32 cellular contexts compared by ENCODE assay signal in the genomic region with DNA sequence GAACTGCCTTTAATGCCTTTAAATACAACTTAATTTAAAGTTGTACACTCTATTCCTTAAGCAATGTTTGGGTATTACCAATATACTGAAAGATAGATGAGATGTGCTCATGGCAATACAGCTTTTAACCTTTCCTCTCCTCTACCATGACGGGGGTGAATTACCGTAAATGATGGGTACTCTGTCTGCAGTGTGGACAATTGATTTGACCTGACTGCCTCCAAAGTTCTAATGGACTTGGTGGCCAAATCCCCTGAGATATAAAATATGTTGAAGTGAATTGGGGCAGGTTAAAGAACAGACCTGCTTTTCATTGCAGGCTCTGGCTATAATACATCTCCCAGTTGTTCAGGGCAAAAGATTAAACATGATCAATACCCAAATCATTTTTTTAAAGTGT.
DNase-seq lines count a peak whose midpoint lies in the region; ATAC-seq, FAIRE-seq and TF ChIP-seq lines count a peak whose summit lies in the region.
"Had no signal": no experiment of that assay in that cellular context is flagged by ENCODE, and none has a peak within 500 bp of the region (broad histone marks: within the 10 kb centered on the region; RNA-seq: fewer than 3 reads in every experiment).

No MANE protein-coding gene starts in this region.

- H3K9me3 ChIP-seq in liver (ENCODE audit: control insufficient read depth in 4 of 4, low read length in 3 of 4) (no peaks in the 10 kb centered on the region), HepG2 (ENCODE audit: low read length) (no peaks in the 10 kb centered on the region), right atrium auricular region (no peaks in the 10 kb centered on the region)
- H3K9me3 ChIP-seq: A549; BE2C; BLaER1; BLaER1 treated with 17β-estradiol and CSF1 and Interleukin-3, amounts not matched to agents 10 nM and 100 nM; Caco-2 had no signal

- no peaks in the 10 kb centered on the region for H3K9me3 Mint-ChIP-seq in endothelial cell (ENCODE audit: unreplicated experiment)
- H3K9me3 Mint-ChIP-seq: CD14-positive monocyte; CD4-positive, alpha-beta memory T cell; CD4-positive, alpha-beta T cell; CD8-positive, alpha-beta memory T cell; CD8-positive, alpha-beta T cell had no signal

- no peaks in the 10 kb centered on the region for H3K27me3 Mint-ChIP-seq in endothelial cell (ENCODE audit: unreplicated experiment)

- TF ChIP-seq CTCF in liver (IDR thresholded peaks at IDR 0.05; ENCODE audit: low read depth, low read length, missing input control) = no peak
- no peak for TF ChIP-seq CTCF in HepG2 (CRISPR knock-in tag; IDR thresholded peaks at IDR 0.05)
- no peak for TF ChIP-seq CTCF in endothelial cell (IDR thresholded peaks at IDR 0.05; ENCODE audit: unreplicated experiment)
- no peak for TF ChIP-seq CTCF in right atrium auricular region (IDR thresholded peaks at IDR 0.05)

- peak overlapping the region; percentile 86 for H3K27ac Mint-ChIP-seq in endothelial cell (ENCODE audit: unreplicated experiment)
- H3K27ac Mint-ChIP-seq: B cell; CD14-positive monocyte; CD4-positive, alpha-beta memory T cell; CD4-positive, alpha-beta T cell; CD4-positive, CD25-positive, alpha-beta regulatory T cell; CD8-positive, alpha-beta memory T cell; CD8-positive, alpha-beta T cell had no signal

- no peaks in the 10 kb centered on the region for H3K36me3 ChIP-seq in liver (ENCODE audit: control insufficient read depth in 4 of 4, insufficient read depth in 3 of 4, low read depth in 1 of 4, low read length in 3 of 4)
- no peaks in the 10 kb centered on the region for H3K36me3 ChIP-seq in HepG2 (replicated peaks in 1 of 2; ENCODE audit: control insufficient read depth in 1 of 2, insufficient read depth in 2 of 2, low read length in 2 of 2)
- H3K36me3 ChIP-seq in right atrium auricular region = no peaks in the 10 kb centered on the region
- H3K36me3 ChIP-seq: BE2C; BLaER1; BLaER1 treated with 17β-estradiol and CSF1 and Interleukin-3, amounts not matched to agents 10 nM and 100 nM had no signal

- 97% methylated on average over 2 of the region's 2 CpGs for WGBS in liver
- 0% methylated on average over 2 of the region's 2 CpGs for WGBS in HepG2 (ENCODE audit: low lambda C conversion rate)

- no peak for ATAC-seq in HepG2
- ATAC-seq: A549; CD8-positive, alpha-beta T cell had no signal

- no peaks in the 10 kb centered on the region for H3K36me3 Mint-ChIP-seq in endothelial cell (ENCODE audit: low read depth, unreplicated experiment)
- H3K36me3 Mint-ChIP-seq: CD14-positive monocyte; CD4-positive, alpha-beta memory T cell; CD4-positive, CD25-positive, alpha-beta regulatory T cell; CD8-positive, alpha-beta memory T cell; CD8-positive, alpha-beta T cell had no signal

- H3K4me3 ChIP-seq in liver (ENCODE audit: low read depth in 1 of 3, low read length in 3 of 3) (no peak overlapping the region), HepG2 (replicated peaks in 1 of 3; ENCODE audit: insufficient read depth in 1 of 3, low read depth in 2 of 3, low read length in 3 of 3) (no peak overlapping the region), right atrium auricular region (no peak overlapping the region)
- H3K4me3 ChIP-seq: A549; BLaER1; BLaER1 treated with 17β-estradiol and CSF1 and Interleukin-3, amounts not matched to agents 10 nM and 100 nM had no signal

- H3K9ac ChIP-seq in liver (ENCODE audit: low read depth in 1 of 2, low read length in 2 of 2) = no peak overlapping the region
- H3K9ac ChIP-seq in HepG2 (ENCODE audit: insufficient read depth, low read depth, low read length) = no peak overlapping the region
- H3K9ac ChIP-seq: BLaER1; BLaER1 treated with 17β-estradiol and CSF1 and Interleukin-3, amounts not matched to agents 10 nM and 100 nM had no signal

- CTCF ChIA-PET in HepG2 (lab: Yijun Ruan, JAX; ENCODE audit: low intra/inter-chr PET ratio, low total read pairs) = no interaction called here

- H3K4me1 Mint-ChIP-seq in endothelial cell (ENCODE audit: unreplicated experiment) = peaks cover 15% of the 10 kb centered on the region
- H3K4me1 Mint-ChIP-seq: B cell; CD4-positive, alpha-beta memory T cell; CD4-positive, CD25-positive, alpha-beta regulatory T cell; CD8-positive, alpha-beta memory T cell had no signal

- no peak for DNase-seq in HepG2 (ENCODE audit: low spot score)
- no peak for DNase-seq in endothelial cell (ENCODE audit: low spot score)
- DNase-seq in right atrium auricular region (ENCODE audit: low spot score) = no peak
- DNase-seq: 8988T; ACHN; AML-193; BE2C; C1 segment of cervical spinal cord; Caco-2; Calu3; CD4-positive, alpha-beta memory T cell; CD4-positive, alpha-beta T cell; CD4-positive, CD25-positive, alpha-beta regulatory T cell; CD8-positive, alpha-beta memory T cell; CD8-positive, alpha-beta T cell; COR-L47; DMS 273 treated with DMSO at 0.1 percent for 48 hours; DMS153; DMS53; DMS79; DMS79 treated with DMSO at 0.1 percent for 48 hours; DND-41; EL had no signal

- no peak overlapping the region for H2AFZ ChIP-seq in HepG2 (ENCODE audit: low read length)

- in situ Hi-C loops in HepG2 (cut with HindIII; ENCODE audit: extremely low pct_ligation_motif_present, low pct_unique_long_range_greater_than_20kb) = no loop called here

- no peaks in the 10 kb centered on the region for H3K27me3 ChIP-seq in liver (ENCODE audit: control insufficient read depth in 4 of 4, insufficient read depth in 4 of 4, low read length in 3 of 4)
- no peaks in the 10 kb centered on the region for H3K27me3 ChIP-seq in HepG2 (ENCODE audit: control insufficient read depth in 1 of 2, insufficient read depth in 2 of 2, low read length in 2 of 2)
- no peaks in the 10 kb centered on the region for H3K27me3 ChIP-seq in right atrium auricular region
- H3K27me3 ChIP-seq: BE2C; BLaER1; BLaER1 treated with 17β-estradiol and CSF1 and Interleukin-3, amounts not matched to agents 10 nM and 100 nM had no signal

- TF ChIP-seq RAD21 in liver (IDR thresholded peaks at IDR 0.05) = no peak
- TF ChIP-seq RAD21 in HepG2 (CRISPR knock-in tag; IDR thresholded peaks at IDR 0.05) = no peak

- no peak for TF ChIP-seq EP300 in HepG2 (IDR thresholded peaks at IDR 0.05; ENCODE audit: low read depth in 2 of 2, low read length in 2 of 2)
- no peak for TF ChIP-seq EP300 in HepG2 (CRISPR knock-in tag; IDR thresholded peaks at IDR 0.05; ENCODE audit: borderline replicate concordance)

- FAIRE-seq in HepG2 (lab: Jason Lieb, UNC) = no peak
- FAIRE-seq: A204.1, A549 had no signal

- intact Hi-C loops in HepG2 (cut with micrococcal nuclease; ENCODE audit: unreplicated experiment) = no loop called here

- H3K79me2 ChIP-seq in HepG2 (ENCODE audit: insufficient read depth, low read length) = no peaks in the 10 kb centered on the region

- H3K4me1 ChIP-seq in liver (ENCODE audit: control insufficient read depth in 4 of 4, insufficient read depth in 4 of 4, low read length in 3 of 4) = no peaks in the 10 kb centered on the region
- H3K4me1 ChIP-seq in HepG2 (ENCODE audit: insufficient read depth, low read length) = no peaks in the 10 kb centered on the region
- no peaks in the 10 kb centered on the region for H3K4me1 ChIP-seq in right atrium auricular region
- H3K4me1 ChIP-seq: A549, BLaER1, Caco-2 had no signal

- POLR2A ChIA-PET in HepG2 (lab: Yijun Ruan, JAX) = no interaction called here

- H3K4me3 Mint-ChIP-seq in endothelial cell (ENCODE audit: unreplicated experiment) = no peak overlapping the region
- H3K4me3 Mint-ChIP-seq: B cell; CD14-positive monocyte; CD4-positive, alpha-beta memory T cell; CD4-positive, alpha-beta T cell; CD4-positive, CD25-positive, alpha-beta regulatory T cell; CD8-positive, alpha-beta memory T cell; CD8-positive, alpha-beta T cell had no signal

- TF ChIP-seq POLR2A in HepG2 (IDR thresholded peaks at IDR 0.05; ENCODE audit: insufficient read depth in 1 of 2, low read depth in 2 of 2, low read length in 2 of 2) = no peak

- H3K27ac ChIP-seq in liver (ENCODE audit: low read depth in 1 of 2, low read length in 2 of 2) = no peak overlapping the region
- no peak overlapping the region for H3K27ac ChIP-seq in HepG2 (ENCODE audit: extremely low read length, insufficient read depth, low read length)
- H3K27ac ChIP-seq in right atrium auricular region = no peak overlapping the region
- H3K27ac ChIP-seq: 22Rv1; A549; BLaER1; BLaER1 treated with 17β-estradiol and CSF1 and Interleukin-3, amounts not matched to agents 10 nM and 100 nM; C4-2B had no signal

- H4K20me1 ChIP-seq in HepG2 (ENCODE audit: insufficient read depth, low read length) = no peaks in the 10 kb centered on the region
- H4K20me1 ChIP-seq: BLaER1; BLaER1 treated with 17β-estradiol and CSF1 and Interleukin-3, amounts not matched to agents 10 nM and 100 nM had no signal

- no TSS peak for BruUV-seq in HepG2 (replicated peaks; lab: Mats Ljungman, UMichigan)

- H3K4me2 ChIP-seq in HepG2 (ENCODE audit: low read depth, low read length) = no peak overlapping the region
- H3K4me2 ChIP-seq: A549, BLaER1 had no signal

TF ChIP-seq in liver, 16 proteins besides CTCF, POLR2A, EP300 and RAD21 (continues in another document):
- TF ChIP-seq NR2F2 (IDR thresholded peaks at IDR 0.05) (no peak), JUND (IDR thresholded peaks at IDR 0.05) (no peak)

TF ChIP-seq in HepG2, 621 proteins besides CTCF, POLR2A, EP300 and RAD21 (continues in another document):
- TF ChIP-seq ARNTL (CRISPR knock-in tag; IDR thresholded peaks at IDR 0.05) (no peak), MNT (IDR thresholded peaks at IDR 0.05) (no peak), HNRNPH1 (optimal IDR thresholded peaks at IDR 0.05; ENCODE audit: low read depth, low read length) (no peak)
- TF ChIP-seq, protein P1, sequence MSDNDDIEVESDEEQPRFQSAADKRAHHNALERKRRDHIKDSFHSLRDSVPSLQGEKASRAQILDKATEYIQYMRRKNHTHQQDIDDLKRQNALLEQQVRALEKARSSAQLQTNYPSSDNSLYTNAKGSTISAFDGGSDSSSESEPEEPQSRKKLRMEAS (IDR thresholded peaks at IDR 0.05) = no peak
